8 cellular contexts compared by ENCODE assay signal in genomic region chr16:25048146-25048618, GRCh38. TPM values are rescaled to one million over a fixed set of nuclear protein-coding genes. Genes with fewer than 3 reads are reported as not detected.
DNase-seq lines count a peak whose midpoint lies in the region; ATAC-seq, FAIRE-seq and TF ChIP-seq lines count a peak whose summit lies in the region.

No MANE protein-coding gene starts in this region.

- peaks cover 51% of the 10 kb centered on the region for H3K4me1 Mint-ChIP-seq in activated CD4-positive, alpha-beta T cell treated with anti-CD3 and anti-CD28 coated beads, Interleukin-2, amount 10 ng/mL, durations not matched to agents 24 days and 14 days

- ATAC-seq in activated naive CD4-positive, alpha-beta T cell treated with anti-CD3 and anti-CD28 coated beads, Interleukin-2, amount 50 U/mL, for 72 hours: no peak
- no peak for ATAC-seq in GM18520 (IDR thresholded peaks at IDR 0.05; ENCODE audit: unreplicated experiment)

- H3K4me3 ChIP-seq in kidney (ENCODE audit: low read length in 2 of 2): peak overlapping the region; percentile 52 to 67

- H3K9me3 Mint-ChIP-seq in activated CD4-positive, alpha-beta T cell treated with anti-CD3 and anti-CD28 coated beads, Interleukin-2, amount 10 ng/mL, durations not matched to agents 24 days and 14 days: no peaks in the 10 kb centered on the region
- no peaks in the 10 kb centered on the region for H3K9me3 Mint-ChIP-seq in activated naive CD4-positive, alpha-beta T cell treated with anti-CD3 and anti-CD28 coated beads, Interleukin-2, amount 50 U/mL, for 72 hours

- H3K27me3 Mint-ChIP-seq in activated CD4-positive, alpha-beta T cell treated with anti-CD3 and anti-CD28 coated beads, Interleukin-2, amount 10 ng/mL, durations not matched to agents 24 days and 14 days: no peaks in the 10 kb centered on the region

- H3K4me3 Mint-ChIP-seq in activated CD4-positive, alpha-beta T cell treated with anti-CD3 and anti-CD28 coated beads, Interleukin-2, amount 10 ng/mL, durations not matched to agents 24 days and 14 days: peak overlapping the region; percentile 85

- H3K36me3 ChIP-seq in kidney (ENCODE audit: control insufficient read depth in 1 of 2, insufficient read depth in 2 of 2, low read length in 2 of 2): no peaks in the 10 kb centered on the region

- intact Hi-C loops in activated CD4-positive, alpha-beta T cell treated with anti-CD3 and anti-CD28 coated beads, Interleukin-2, amount 10 ng/mL, durations not matched to agents 24 days and 14 days (cut with micrococcal nuclease): loop anchor here (2.0 kb wide), 2 partner anchors 15 to 33 kb away; partner anchors contain the start of gene ARHGAP17
- intact Hi-C loops in kidney (cut with DNase I): no loop called here

- no peak for DNase-seq in activated CD4-positive, alpha-beta T cell treated with anti-CD3 and anti-CD28 coated beads, Interleukin-2, amount 10 ng/mL, durations not matched to agents 24 days and 14 days
- DNase-seq in activated CD4-positive, alpha-beta T cell treated with anti-CD3 and anti-CD28 coated beads, Interleukin-2, amount 50 U/mL, for 48 hours: no peak
- no peak for DNase-seq in activated naive CD4-positive, alpha-beta T cell treated with anti-CD3 and anti-CD28 coated beads, Interleukin-2, amount 50 U/mL, for 72 hours (ENCODE audit: low spot score in 2 of 2)
- DNase-seq in kidney (no peak), NCI-H128 (lab: John Stamatoyannopoulos, UW; ENCODE audit: unreplicated experiment) (no peak)
- no peak for DNase-seq in activated effector memory CD4-positive, alpha-beta T cell treated with Interleukin-2 at 50 U/mL for 16 hours

- H3K9ac ChIP-seq in kidney (ENCODE audit: low read length in 2 of 2): peak overlapping the region in 1 of 2 donors; percentile 42

- peak overlapping the region; percentile 99 for H3K27ac Mint-ChIP-seq in activated CD4-positive, alpha-beta T cell treated with anti-CD3 and anti-CD28 coated beads, Interleukin-2, amount 10 ng/mL, durations not matched to agents 24 days and 14 days
- H3K27ac Mint-ChIP-seq in activated naive CD4-positive, alpha-beta T cell treated with anti-CD3 and anti-CD28 coated beads, Interleukin-2, amount 50 U/mL, for 72 hours: peak overlapping the region; percentile 95 to 98

- FAIRE-seq in kidney (lab: Jason Lieb, UNC): no peak

- H3K27ac ChIP-seq in kidney (ENCODE audit: low read depth in 2 of 2, low read length in 2 of 2) (peak overlapping the region; percentile 29 to 72), temporal lobe (ENCODE audit: low read depth, low read length) (peak overlapping the region; percentile 44)

- H3K4me1 ChIP-seq in kidney (ENCODE audit: control insufficient read depth in 1 of 2, insufficient read depth in 1 of 2, low read depth in 1 of 2, low read length in 2 of 2): peaks cover 0 to 8% of the 10 kb centered on the region in 2 donors

- TF ChIP-seq CTCF in kidney (IDR thresholded peaks at IDR 0.05; ENCODE audit: borderline replicate concordance, extremely low read depth, insufficient read depth): no peak

- H3K9me3 ChIP-seq in kidney (ENCODE audit: control insufficient read depth in 1 of 2, low read length in 2 of 2): no peaks in the 10 kb centered on the region

- no peaks in the 10 kb centered on the region for H3K36me3 Mint-ChIP-seq in activated CD4-positive, alpha-beta T cell treated with anti-CD3 and anti-CD28 coated beads, Interleukin-2, amount 10 ng/mL, durations not matched to agents 24 days and 14 days (ENCODE audit: low read depth)
- no peaks in the 10 kb centered on the region for H3K36me3 Mint-ChIP-seq in activated naive CD4-positive, alpha-beta T cell treated with anti-CD3 and anti-CD28 coated beads, Interleukin-2, amount 50 U/mL, for 72 hours

RNA-seq across cellular contexts. Expression of gene ARHGAP17, which starts 33.0 kb away (rescaled TPM):
- total RNA-seq in activated CD4-positive, alpha-beta T cell treated with anti-CD3 and anti-CD28 coated beads, Interleukin-2, amount 10 ng/mL, durations not matched to agents 24 days and 14 days: 74.0 and 74.9 TPM in 2 replicates
- total RNA-seq in activated naive CD4-positive, alpha-beta T cell treated with anti-CD3 and anti-CD28 coated beads, Interleukin-2, amount 50 U/mL, for 72 hours: 10 to 100 TPM; 66.8 to 72.0 TPM
- total RNA-seq in kidney (71.8 TPM), temporal lobe (26.3 TPM)
- polyA plus RNA-seq in kidney (ENCODE audit: insufficient read depth, low read depth, low replicate concordance): 26.8 TPM
